Comparison of ENCODE assay signal across 8 cellular contexts in the genomic region with DNA sequence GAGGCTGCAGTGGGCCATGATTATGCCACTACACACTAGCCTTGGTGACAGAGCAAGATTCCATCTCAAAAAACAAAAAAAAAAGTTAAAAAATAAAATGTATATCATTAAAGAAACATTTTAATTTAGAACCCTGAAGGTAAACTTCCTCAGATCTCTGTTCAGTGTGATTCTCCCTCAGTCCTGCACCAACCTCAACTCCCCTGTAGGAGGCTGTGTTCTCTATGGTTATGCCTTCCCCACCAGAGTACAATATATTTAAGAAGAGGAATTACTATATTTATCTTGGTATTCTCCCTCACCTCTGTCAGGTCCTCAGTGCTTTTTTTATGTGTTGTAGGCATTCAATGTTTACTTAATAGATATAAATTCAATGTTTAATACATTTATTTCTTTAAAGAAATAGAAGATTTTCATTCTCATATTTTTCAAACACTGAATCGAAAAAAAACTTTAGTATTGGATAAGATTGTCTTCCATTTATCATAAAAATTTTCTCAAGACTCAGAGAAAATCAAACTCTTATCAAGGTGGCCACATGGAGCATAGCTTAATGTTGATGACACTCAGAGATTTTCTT. TPM values are rescaled to one million over a fixed set of nuclear protein-coding genes. Genes with fewer than 3 reads are reported as not detected.
DNase-seq lines count a peak whose midpoint lies in the region; ATAC-seq, FAIRE-seq and TF ChIP-seq lines count a peak whose summit lies in the region.

No MANE protein-coding gene starts in this region.

- DNase-seq in AG20443 (ENCODE audit: low spot score) = peak; percentile 46
- peak; percentile 60 for DNase-seq in GM13977 (ENCODE audit: low spot score)
- DNase-seq in RKO (ENCODE audit: low spot score) = peak; percentile 51
- peak in 3 of 4 donors; percentile 24 to 53 (median 35) for DNase-seq in body of pancreas
- peak; percentile 64 for DNase-seq in lung microvascular endothelial cell (ENCODE audit: low read depth in 2 of 2)
- no peak for DNase-seq in HTR-8/SVneo (ENCODE audit: insufficient read length, low spot score)
- no peak for DNase-seq in NCI-H510A treated with DMSO at 0.1 percent for 48 hours (lab: John Stamatoyannopoulos, UW)

- TF ChIP-seq POLR2A in body of pancreas (IDR thresholded peaks at IDR 0.05) = no peak

- peaks cover 7% of the 10 kb centered on the region for H3K4me1 ChIP-seq in body of pancreas

- H3K27ac ChIP-seq in body of pancreas = no peak overlapping the region

- 93 to 100% methylated on average over 1 of the region's 1 CpG for WGBS in body of pancreas, 2 donors

- no peaks in the 10 kb centered on the region for H3K9me3 ChIP-seq in body of pancreas

- H3K27me3 ChIP-seq in body of pancreas = no peaks in the 10 kb centered on the region

- intact Hi-C loops in body of pancreas (cut with DNase I) = no loop called here

- TF ChIP-seq CTCF in GM13977 (IDR thresholded peaks at IDR 0.05; ENCODE audit: extremely low read depth, insufficient read depth, missing control alignments) (peak; percentile 70), body of pancreas (IDR thresholded peaks at IDR 0.05) (peak; percentile 26 to 74 (median 61))

- no peak for FAIRE-seq in HTR-8/SVneo (lab: Jason Lieb, UNC)

- in situ Hi-C loops in GM13977 (cut with MboI; ENCODE audit: low pct_unique_long_range_greater_than_20kb, low sequenced_read_pairs, unreplicated experiment) = loop anchor here (25.0 kb wide), 1 partner anchor 242 kb away; no protein-coding TSS in a partner anchor

- H3K36me3 ChIP-seq in body of pancreas (replicated peaks in 1 of 2; ENCODE audit: insufficient read depth in 1 of 2, low read depth in 2 of 2) = no peaks in the 10 kb centered on the region

- no peak overlapping the region for H3K4me3 ChIP-seq in body of pancreas

- ATAC-seq in HG03103 (IDR thresholded peaks at IDR 0.05; ENCODE audit: low read depth, unreplicated experiment) (peak; percentile 49), body of pancreas (no peak)

RNA-seq across cellular contexts. Expression of gene LRRC8B, which starts 4.8 kb away (rescaled TPM):
- total RNA-seq in body of pancreas (10 to 100 TPM in 1 of 2 donors, 1 to 10 TPM in 1; 6.0 to 23.4 TPM), lung microvascular endothelial cell (1.2 and 3.3 TPM in 2 replicates)

Comparison
In these comparisons a context has a peak if more than half of its experiments do, and no peak if none do; other contexts are left out.
1. DNase-seq: peak in AG20443 (single experiment), GM13977 (single experiment), RKO (single experiment), body of pancreas (3 of 4) and lung microvascular endothelial cell (2 of 2); none in HTR-8/SVneo (single experiment) and NCI-H510A treated with DMSO at 0.1 percent for 48 hours (single experiment).